Comparison of ENCODE assay signal across 18 cellular contexts in genomic region chr11:119685073-119685746, GRCh38. TPM values are rescaled to one million over a fixed set of nuclear protein-coding genes. Genes with fewer than 3 reads are reported as not detected.
DNase-seq lines count a peak whose midpoint lies in the region; ATAC-seq and TF ChIP-seq lines count a peak whose summit lies in the region.
"Had no signal": no experiment of that assay in that cellular context is flagged by ENCODE, and none has a peak within 500 bp of the region (broad histone marks: within the 10 kb centered on the region; RNA-seq: fewer than 3 reads in every experiment).

No MANE protein-coding gene starts in this region.

- H3K27ac ChIP-seq in HEK293 (ENCODE audit: extremely low read depth, low read depth, low read length) (no peak overlapping the region), Panc1 (ENCODE audit: low read length) (no peak overlapping the region), fibroblast of lung (ENCODE audit: insufficient read depth, low read length) (no peak overlapping the region), neutrophil (peak overlapping the region; percentile 78), brain microvascular endothelial cell (no peak overlapping the region)
- H3K27ac ChIP-seq: gastrocnemius medialis, Peyer's patch, right atrium auricular region, thoracic aorta, WERI-Rb-1 had no signal

- POLR2A ChIA-PET in HEK293 (lab: Yijun Ruan, JAX) (no interaction called here), Panc1 (lab: Charles Lee) (no interaction called here)

- H3K9ac ChIP-seq in fibroblast of lung (ENCODE audit: insufficient read depth, low read length), result no peak overlapping the region

- peak; percentile 41; the same call in 1 of the 2 replicates for ATAC-seq in Panc1
- ATAC-seq in GM21786 (IDR thresholded peaks at IDR 0.05; ENCODE audit: unreplicated experiment), result no peak
- ATAC-seq in left ventricle myocardium superior, result no peak
- ATAC-seq: gastrocnemius medialis had no signal

- CTCF ChIA-PET in HEK293 (lab: Yijun Ruan, JAX), result interaction anchor here (0.6 to 1.5 kb wide), 6 partner anchors 9 to 549 kb away, joined by 3 to 5 read pairs (median 4); no protein-coding TSS in a partner anchor
- CTCF ChIA-PET in Panc1 (lab: Charles Lee), result interaction anchor here (1.3 kb wide), 1 partner anchor 44 kb away, joined by 3 read pairs; the partner anchor contains the start of gene NECTIN1

- in situ Hi-C loops in Panc1 (cut with HindIII; ENCODE audit: low pct_unique_long_range_greater_than_20kb, low sequenced_read_pairs) (no loop called here), brain microvascular endothelial cell (cut with HindIII; ENCODE audit: low pct_ligation_motif_present, low sequenced_read_pairs) (no loop called here)

- H3K27me3 ChIP-seq in Panc1 (ENCODE audit: control insufficient read depth, insufficient read depth, low read length) (no peaks in the 10 kb centered on the region), fibroblast of lung (ENCODE audit: control insufficient read depth, insufficient read depth, low read length) (no peaks in the 10 kb centered on the region), neutrophil (no peaks in the 10 kb centered on the region), brain microvascular endothelial cell (replicated peaks) (no peaks in the 10 kb centered on the region)
- H3K27me3 ChIP-seq: gastrocnemius medialis, Peyer's patch, right atrium auricular region had no signal

- no peak overlapping the region for H3K4me2 ChIP-seq in fibroblast of lung (ENCODE audit: extremely low read depth, insufficient read depth, low read length)

- no TSS peak for BruUV-seq in Panc1 (replicated peaks; lab: Mats Ljungman, UMichigan)

- no peaks in the 10 kb centered on the region for H3K79me2 ChIP-seq in fibroblast of lung (ENCODE audit: control insufficient read depth, insufficient read depth, low read length)

- intact Hi-C loops in Panc1 (cut with micrococcal nuclease; ENCODE audit: unreplicated experiment), result no loop called here
- intact Hi-C loops in left ventricle myocardium superior (cut with micrococcal nuclease), result no loop called here

- H3K4me3 ChIP-seq in HEK293 (ENCODE audit: low read depth, low read length) (no peak overlapping the region), Panc1 (ENCODE audit: low read depth in 2 of 2, low read length in 2 of 2) (no peak overlapping the region), fibroblast of lung (replicated peaks in 1 of 4; ENCODE audit: control extremely low read depth in 1 of 4, insufficient read depth in 1 of 4, low read depth in 3 of 4, low read length in 4 of 4) (no peak overlapping the region), neutrophil (ENCODE audit: low read depth in 1 of 2, low read length in 1 of 2) (no peak overlapping the region), brain microvascular endothelial cell (ENCODE audit: low read depth, low read length) (no peak overlapping the region)
- H3K4me3 ChIP-seq: gastrocnemius medialis, HAP-1, Peyer's patch, right atrium auricular region, thoracic aorta had no signal

- H4K20me1 ChIP-seq in fibroblast of lung (ENCODE audit: control insufficient read depth, extremely low read depth, insufficient read depth, low read length), result no peaks in the 10 kb centered on the region

- DNase-seq in Panc1 (ENCODE audit: low read depth, low spot score) (no peak), fibroblast of lung (ENCODE audit: low read depth in 2 of 2) (no peak), left ventricle myocardium superior (no peak), brain microvascular endothelial cell (no peak)
- no peak for DNase-seq in central memory CD4-positive, alpha-beta T cell
- DNase-seq: cerebellar nuclear complex; gastrocnemius medialis; NCI-H187; NCI-H524 treated with DMSO at 0.1 percent for 48 hours; Peyer's patch; stimulated activated CD4-positive, alpha-beta T cell treated with anti-CD3 and anti-CD28 coated beads, Interleukin-2, amount 100 ng/mL, for 24 hours; WERI-Rb-1 had no signal

- H3K36me3 ChIP-seq in HEK293 (ENCODE audit: control insufficient read depth in 2 of 2, insufficient read depth in 1 of 2, low read length in 2 of 2), result no peaks in the 10 kb centered on the region
- H3K36me3 ChIP-seq in Panc1 (ENCODE audit: control insufficient read depth, insufficient read depth, low read length), result no peaks in the 10 kb centered on the region
- H3K36me3 ChIP-seq in fibroblast of lung (ENCODE audit: control insufficient read depth, insufficient read depth, low read length), result no peaks in the 10 kb centered on the region
- no peaks in the 10 kb centered on the region for H3K36me3 ChIP-seq in neutrophil
- no peaks in the 10 kb centered on the region for H3K36me3 ChIP-seq in brain microvascular endothelial cell (replicated peaks)
- H3K36me3 ChIP-seq: gastrocnemius medialis, HAP-1, Peyer's patch, right atrium auricular region, thoracic aorta, WERI-Rb-1 had no signal

- H3K9me3 ChIP-seq in HEK293 (ENCODE audit: control insufficient read depth, insufficient read depth, low read depth, low read length), result no peaks in the 10 kb centered on the region
- H3K9me3 ChIP-seq in Panc1 (ENCODE audit: control insufficient read depth, insufficient read depth, low read depth, low read length), result no peaks in the 10 kb centered on the region
- no peaks in the 10 kb centered on the region for H3K9me3 ChIP-seq in fibroblast of lung (ENCODE audit: control insufficient read depth, insufficient read depth, low read depth, low read length)
- no peaks in the 10 kb centered on the region for H3K9me3 ChIP-seq in neutrophil
- H3K9me3 ChIP-seq: gastrocnemius medialis, HAP-1, Peyer's patch, right atrium auricular region, thoracic aorta had no signal

- TF ChIP-seq CTCF in HEK293 (tag by site-specific recombination; IDR thresholded peaks at IDR 0.05) (no peak), Panc1 (IDR thresholded peaks at IDR 0.05) (no peak), fibroblast of lung (conservative IDR thresholded peaks at IDR 0.05 in 1 of 2, IDR thresholded peaks at IDR 0.05 in 1 of 2; ENCODE audit: low read depth in 1 of 2, low read length in 2 of 2) (no peak), neutrophil (IDR thresholded peaks at IDR 0.05) (no peak), brain microvascular endothelial cell (IDR thresholded peaks at IDR 0.05; ENCODE audit: low read depth, low read length, missing control alignments) (no peak)

- H3K4me1 ChIP-seq in HEK293 (ENCODE audit: control insufficient read depth, insufficient read depth, low read length) (no peaks in the 10 kb centered on the region), Panc1 (ENCODE audit: control insufficient read depth, insufficient read depth, low read length) (no peaks in the 10 kb centered on the region), fibroblast of lung (ENCODE audit: control insufficient read depth, extremely low read depth, insufficient read depth, low read length) (peaks cover 11% of the 10 kb centered on the region), neutrophil (ENCODE audit: control insufficient read depth in 1 of 2, insufficient read depth in 1 of 2, low read depth in 1 of 2, low read length in 1 of 2) (peaks cover 96 to 100% of the 10 kb centered on the region in 2 experiments)
- H3K4me1 ChIP-seq: gastrocnemius medialis, HAP-1 had no signal

- H2AFZ ChIP-seq in fibroblast of lung (ENCODE audit: low read length), result peak overlapping the region; percentile 33

TF ChIP-seq in HEK293, 187 proteins besides CTCF, POLR2A, EP300 and RAD21 (continues in another document):
- TF ChIP-seq ZNF19 (tag by site-specific recombination; IDR thresholded peaks at IDR 0.05; ENCODE audit: low read depth) (no peak), ZNF341 (tag by site-specific recombination; IDR thresholded peaks at IDR 0.05; ENCODE audit: low read depth) (peak; percentile 47), SP7 (tag by site-specific recombination; IDR thresholded peaks at IDR 0.05) (0 out of 2 replicates have a peak, but pooled peaks have one; percentile 17), EGR2 (tag by site-specific recombination; IDR thresholded peaks at IDR 0.05; ENCODE audit: low read depth) (peak; percentile 41; the same call in 1 of the 2 replicates)

RNA-seq across cellular contexts. Expression of gene NECTIN1, which starts 43.8 kb away (rescaled TPM):
- 14.6 TPM for total RNA-seq in Panc1 (2021; ENCODE audit: unreplicated experiment)
- 12.0 TPM for polyA plus RNA-seq in Panc1 (2012; ENCODE audit: insufficient read length)
- total RNA-seq in fibroblast of lung, result 2.8 and 3.3 TPM in 2 replicates
- polyA plus RNA-seq in fibroblast of lung, result 2.0 and 9.2 TPM in 2 replicates
- polyA plus RNA-seq in fibroblast of lung (2012), result 3.7 and 10.2 TPM in 2 replicates
- 21.8 and 42.2 TPM in 2 replicates for polyA minus RNA-seq in fibroblast of lung (ENCODE audit: low replicate concordance)
- total RNA-seq in left ventricle myocardium superior, result 20.6 TPM
